15 cellular contexts compared by ENCODE assay signal in genomic region chr2:128441341-128442052, GRCh38.
DNase-seq lines count a peak whose midpoint lies in the region; ATAC-seq, FAIRE-seq and TF ChIP-seq lines count a peak whose summit lies in the region.
"Had no signal": no experiment of that assay in that cellular context is flagged by ENCODE, and none has a peak within 500 bp of the region (broad histone marks: within the 10 kb centered on the region; RNA-seq: fewer than 3 reads in every experiment).

No MANE protein-coding gene starts in this region.

- H3K9me3 Mint-ChIP-seq in immature natural killer cell = no peaks in the 10 kb centered on the region
- H3K9me3 Mint-ChIP-seq: nephron progenitor cell; stimulated activated memory B cell treated with anti-CD40 and anti-IgM and Interleukin-4, amounts not matched to agents 10 μg/mL and 1 μg/mL and 100 μg/mL, for 72 hours had no signal

- H3K14ac ChIP-seq in neuronal stem cell (ENCODE audit: low read length) = no peak overlapping the region

- H3K36me3 ChIP-seq in RWPE2 (ENCODE audit: low read depth) (no peaks in the 10 kb centered on the region), right atrium auricular region (no peaks in the 10 kb centered on the region), neuronal stem cell (replicated peaks in 1 of 2; ENCODE audit: control insufficient read depth in 2 of 2, insufficient read depth in 2 of 2, low read length in 2 of 2) (no peaks in the 10 kb centered on the region)
- H3K36me3 ChIP-seq: adrenal gland, upper lobe of right lung had no signal

- H3K36me3 Mint-ChIP-seq in immature natural killer cell = no peaks in the 10 kb centered on the region
- H3K36me3 Mint-ChIP-seq: stimulated activated memory B cell treated with anti-CD40 and anti-IgM and Interleukin-4, amounts not matched to agents 10 μg/mL and 1 μg/mL and 100 μg/mL, for 72 hours had no signal

- H2BK120ac ChIP-seq in neuronal stem cell (ENCODE audit: low read depth, low read length) = no peak overlapping the region

- H3K4me1 ChIP-seq in RWPE2 (ENCODE audit: insufficient read depth, poor library complexity, severe bottlenecking) (no peaks in the 10 kb centered on the region), right atrium auricular region (peaks cover 0 to 36% of the 10 kb centered on the region in 2 donors), neuronal stem cell (ENCODE audit: control insufficient read depth in 2 of 2, insufficient read depth in 1 of 2, low read depth in 1 of 2, low read length in 2 of 2) (peaks cover 0 to 9% of the 10 kb centered on the region in 2 donors)

- no peak overlapping the region for H3K27ac Mint-ChIP-seq in immature natural killer cell
- H3K27ac Mint-ChIP-seq: nephron progenitor cell; stimulated activated memory B cell treated with anti-CD40 and anti-IgM and Interleukin-4, amounts not matched to agents 10 μg/mL and 1 μg/mL and 100 μg/mL, for 72 hours; T-helper 17 cell had no signal

- H3K9me3 ChIP-seq in RWPE2 (ENCODE audit: severe bottlenecking) (no peaks in the 10 kb centered on the region), right atrium auricular region (no peaks in the 10 kb centered on the region), neuronal stem cell (replicated peaks in 1 of 2; ENCODE audit: control insufficient read depth in 2 of 2, insufficient read depth in 1 of 2, low read depth in 1 of 2, low read length in 2 of 2) (no peaks in the 10 kb centered on the region)
- H3K9me3 ChIP-seq: adrenal gland, upper lobe of right lung had no signal

- WGBS in neuronal stem cell (ENCODE audit: extremely low coverage in 2 of 2, insufficient read length in 2 of 2, insufficient replicate concordance in 1 of 2), 2 donors = no CpG with 5 or more reads among the region's 18 CpGs

- H3K27ac ChIP-seq in RWPE2 (ENCODE audit: poor library complexity, severe bottlenecking) (no peak overlapping the region), right atrium auricular region (no peak overlapping the region), neuronal stem cell (replicated peaks; ENCODE audit: low read length) (no peak overlapping the region)
- H3K27ac ChIP-seq: adrenal gland had no signal

- peaks cover 2 to 4% (median 3%) of the 10 kb centered on the region in 3 donors for H3K27me3 Mint-ChIP-seq in immature natural killer cell (ENCODE audit: low read depth in 3 of 3)

- H3K27me3 ChIP-seq in RWPE2 (ENCODE audit: insufficient read depth, poor library complexity, severe bottlenecking) = no peaks in the 10 kb centered on the region
- no peaks in the 10 kb centered on the region for H3K27me3 ChIP-seq in right atrium auricular region
- H3K27me3 ChIP-seq in neuronal stem cell (ENCODE audit: control insufficient read depth in 3 of 3, insufficient read depth in 3 of 3, low read depth in 1 of 3, low read length in 3 of 3) = no peaks in the 10 kb centered on the region
- H3K27me3 ChIP-seq: adrenal gland, upper lobe of right lung had no signal

- no peak overlapping the region for H3K4me3 Mint-ChIP-seq in immature natural killer cell
- H3K4me3 Mint-ChIP-seq: nephron progenitor cell; stimulated activated memory B cell treated with anti-CD40 and anti-IgM and Interleukin-4, amounts not matched to agents 10 μg/mL and 1 μg/mL and 100 μg/mL, for 72 hours; T-helper 17 cell had no signal

- no peak overlapping the region for H3K4me2 ChIP-seq in neuronal stem cell (ENCODE audit: insufficient read depth, low read length, poor library complexity, severe bottlenecking)

- H3K18ac ChIP-seq in neuronal stem cell (ENCODE audit: low read length) = peak overlapping the region; percentile 89

- no peak for ATAC-seq in RWPE2 (ENCODE audit: low read depth)
- no peak for ATAC-seq in GM21723 (IDR thresholded peaks at IDR 0.05; ENCODE audit: unreplicated experiment)
- no peak for ATAC-seq in HG03378 (IDR thresholded peaks at IDR 0.05; ENCODE audit: unreplicated experiment)
- ATAC-seq: stimulated activated memory B cell treated with anti-CD40 and anti-IgM and Interleukin-4, amounts not matched to agents 10 μg/mL and 1 μg/mL and 100 μg/mL, for 72 hours; T-helper 17 cell had no signal

- peak overlapping the region; percentile 88 for H2BK12ac ChIP-seq in neuronal stem cell (ENCODE audit: low read length)

- peaks cover 2% of the 10 kb centered on the region for H3K79me1 ChIP-seq in neuronal stem cell (ENCODE audit: low read depth, low read length)

- H2AFZ ChIP-seq in neuronal stem cell (ENCODE audit: low read length) = peak overlapping the region; percentile 86

- peak overlapping the region; percentile 22 for H3K23ac ChIP-seq in neuronal stem cell (ENCODE audit: low read depth, low read length, poor library complexity)

- no peak overlapping the region for H3K4me3 ChIP-seq in RWPE2 (ENCODE audit: severe bottlenecking)
- H3K4me3 ChIP-seq in right atrium auricular region = no peak overlapping the region
- no peak overlapping the region for H3K4me3 ChIP-seq in neuronal stem cell (ENCODE audit: low read length in 2 of 2)
- H3K4me3 ChIP-seq: adrenal gland, upper lobe of right lung had no signal

- TF ChIP-seq CTCF in RWPE2 (IDR thresholded peaks at IDR 0.05; ENCODE audit: poor library complexity, severe bottlenecking) = no peak
- no peak for TF ChIP-seq CTCF in right atrium auricular region (IDR thresholded peaks at IDR 0.05)

- H4K8ac ChIP-seq in neuronal stem cell (ENCODE audit: low read depth, low read length) = peak overlapping the region; percentile 52

- peak overlapping the region; percentile 54 for H2BK15ac ChIP-seq in neuronal stem cell (ENCODE audit: low read length)

- no peak overlapping the region for H3K4ac ChIP-seq in neuronal stem cell (ENCODE audit: low read length)

- no peak for TF ChIP-seq POLR2A in H54 (IDR thresholded peaks at IDR 0.05; ENCODE audit: low read depth, low read length)

- peak overlapping the region; percentile 35 for H2BK5ac ChIP-seq in neuronal stem cell (ENCODE audit: low read length)

- no peaks in the 10 kb centered on the region for H3K4me1 Mint-ChIP-seq in immature natural killer cell
- H3K4me1 Mint-ChIP-seq: T-helper 17 cell had no signal

- H3K9ac ChIP-seq in neuronal stem cell (ENCODE audit: low read depth, low read length, poor library complexity) = no peak overlapping the region

- H4K91ac ChIP-seq in neuronal stem cell (ENCODE audit: low read depth, low read length, poor library complexity) = no peak overlapping the region

- H2AK5ac ChIP-seq in neuronal stem cell (ENCODE audit: low read depth, low read length) = peak overlapping the region; percentile 56

- no peak for FAIRE-seq in H54 (lab: Jason Lieb, UNC)

- peak; percentile 13 for DNase-seq in D341Med (ENCODE audit: low spot score)
- DNase-seq in RWPE2 (ENCODE audit: low spot score) = peak; percentile 60
- DNase-seq in right atrium auricular region (ENCODE audit: low spot score) = peak; percentile 43
- DNase-seq in neuronal stem cell (ENCODE audit: low spot score) = no peak
- no peak for DNase-seq in immature natural killer cell
- no peak for DNase-seq in H54 (ENCODE audit: insufficient read length, low spot score)
- DNase-seq: kidney glomerular epithelial cell, MV-4-11, nephron progenitor cell, T-helper 17 cell had no signal

Comparison
In these comparisons a context has a peak if more than half of its experiments do, and no peak if none do; other contexts are left out.
1. DNase-seq: peak in D341Med (single experiment), RWPE2 (single experiment) and right atrium auricular region (single experiment); none in neuronal stem cell (single experiment), immature natural killer cell (0 of 3) and H54 (single experiment).